8 cellular contexts compared by ENCODE assay signal in the genomic region with DNA sequence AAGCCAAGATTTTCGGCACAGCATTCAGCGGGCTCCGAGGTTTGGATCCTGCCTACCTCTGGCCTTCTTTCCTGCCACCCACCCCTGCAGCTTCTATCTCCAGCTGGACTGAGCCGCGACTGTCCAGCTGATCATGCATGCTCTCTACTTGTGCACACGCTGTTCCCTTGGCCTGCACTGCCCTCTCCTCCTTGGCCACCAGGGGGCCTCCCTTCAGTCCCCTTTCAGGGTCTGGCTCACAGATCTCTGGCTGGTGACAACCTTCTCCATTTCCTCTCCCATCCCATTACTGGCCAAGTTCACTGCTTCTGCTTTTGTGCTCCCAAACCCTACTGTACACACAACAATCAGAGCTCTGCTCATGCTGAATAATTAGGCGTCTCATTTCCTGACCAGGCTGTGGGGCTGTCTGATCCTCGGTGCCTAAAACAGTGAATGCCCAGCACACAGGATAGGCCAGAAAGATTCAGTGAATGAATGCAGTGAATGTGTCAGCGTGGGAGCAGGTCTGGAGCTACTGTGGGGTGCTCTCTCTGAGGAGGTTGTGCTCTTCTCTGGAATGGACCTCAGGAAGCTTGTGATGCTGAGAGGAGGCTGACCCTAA.
DNase-seq lines count a peak whose midpoint lies in the region; ATAC-seq, FAIRE-seq and TF ChIP-seq lines count a peak whose summit lies in the region.

No MANE protein-coding gene starts in this region.

- peak; percentile 55 for TF ChIP-seq CTCF in A549 (IDR thresholded peaks at IDR 0.05)
- TF ChIP-seq CTCF in GM12874 (IDR thresholded peaks at IDR 0.05; ENCODE audit: insufficient read depth, low read depth, low read length) = peak; percentile 96
- TF ChIP-seq CTCF in esophagus muscularis mucosa (IDR thresholded peaks at IDR 0.05) = peak; percentile 70 to 89 (median 75)
- peak; percentile 59 for TF ChIP-seq CTCF in neural cell (IDR thresholded peaks at IDR 0.05; ENCODE audit: poor library complexity, severe bottlenecking)

- no peaks in the 10 kb centered on the region for H3K27me3 ChIP-seq in esophagus muscularis mucosa
- H3K27me3 ChIP-seq in neural cell (ENCODE audit: insufficient read depth, low read depth, low read length) = no peaks in the 10 kb centered on the region

- DNase-seq in A549 (ENCODE audit: low read depth in 1 of 2, low spot score in 1 of 2) (peak; percentile 20 to 52), NCI-H1105 (lab: John Stamatoyannopoulos, UW) (peak; percentile 27), UCSD-AML1 (lab: John Stamatoyannopoulos, UW; ENCODE audit: unreplicated experiment) (peak; percentile 58), esophagus muscularis mucosa (ENCODE audit: extremely low spot score) (peak; percentile 93), NCI-H128 (lab: John Stamatoyannopoulos, UW; ENCODE audit: unreplicated experiment) (no peak)

- peaks cover 17% of the 10 kb centered on the region; the same call in 2 of the 3 replicates for H3K4me1 ChIP-seq in A549
- H3K4me1 ChIP-seq in esophagus muscularis mucosa = peaks cover 24 to 62% (median 56%) of the 10 kb centered on the region in 4 donors

- no peak overlapping the region for H3K27ac ChIP-seq in A549
- H3K27ac ChIP-seq in esophagus muscularis mucosa (replicated peaks in 1 of 4) = peak overlapping the region in 3 of 4 donors; percentile 20 to 76 (median 25)
- no peak overlapping the region for H3K27ac ChIP-seq in neural cell (ENCODE audit: low read length)

- H3K36me3 ChIP-seq in esophagus muscularis mucosa (no peaks in the 10 kb centered on the region), neural cell (ENCODE audit: insufficient read depth, low read length) (peaks cover 16% of the 10 kb centered on the region)

- H3K9ac ChIP-seq in neural cell (ENCODE audit: low read length) = no peak overlapping the region

- no peak overlapping the region for H2AFZ ChIP-seq in neural cell (ENCODE audit: low read depth, low read length)

- CTCF ChIA-PET in A549 (lab: Yijun Ruan, JAX) = interaction anchor here (0.5 to 2.3 kb wide), 15 partner anchors 9 to 1899 kb away, joined by 3 to 14 read pairs (median 4); no protein-coding TSS in a partner anchor

- H3K9me2 ChIP-seq in neural cell (ENCODE audit: insufficient read depth, low read length) = no peaks in the 10 kb centered on the region

- H3F3A ChIP-seq in neural cell (ENCODE audit: insufficient read depth, low read length, poor library complexity, severe bottlenecking) = no peaks in the 10 kb centered on the region

- FAIRE-seq in A549 (lab: Jason Lieb, UNC) = no peak

- TF ChIP-seq POLR2A in A549 (IDR thresholded peaks at IDR 0.05; ENCODE audit: low read length) = no peak
- no peak for TF ChIP-seq POLR2A in esophagus muscularis mucosa (IDR thresholded peaks at IDR 0.05; ENCODE audit: low read depth)

- ATAC-seq in A549 (peak; percentile 78 to 97), HG02642 (IDR thresholded peaks at IDR 0.05; ENCODE audit: poor library complexity, unreplicated experiment) (peak; percentile 95)

- 30% methylated on average over 9 of the region's 9 CpGs for WGBS in A549 (ENCODE audit: missing lambda C conversion rate)
- 60% methylated on average over 9 of the region's 9 CpGs for WGBS in esophagus muscularis mucosa

- H3K4me2 ChIP-seq in A549 (no peak overlapping the region), neural cell (ENCODE audit: low read length) (no peak overlapping the region)

- H3K4me3 ChIP-seq in A549 = no peak overlapping the region
- no peak overlapping the region for H3K4me3 ChIP-seq in esophagus muscularis mucosa
- H3K4me3 ChIP-seq in neural cell (ENCODE audit: low read length) = no peak overlapping the region

- intact Hi-C loops in esophagus muscularis mucosa (cut with DNase I) = loop anchor here (10.0 kb wide), 2 partner anchors 154 to 156 kb away; no protein-coding TSS in a partner anchor

- no peaks in the 10 kb centered on the region for H3K9me3 ChIP-seq in A549
- no peaks in the 10 kb centered on the region for H3K9me3 ChIP-seq in esophagus muscularis mucosa
- no peaks in the 10 kb centered on the region for H3K9me3 ChIP-seq in neural cell (ENCODE audit: low read length)

- TF ChIP-seq EP300 in A549 (IDR thresholded peaks at IDR 0.05) = no peak
- TF ChIP-seq EP300 in esophagus muscularis mucosa (IDR thresholded peaks at IDR 0.05) = no peak
- TF ChIP-seq EP300 in neural cell (conservative IDR thresholded peaks at IDR 0.05; ENCODE audit: poor library complexity, severe bottlenecking) = no peak

- peak; percentile 51 to 59 for TF ChIP-seq RAD21 in A549 (conservative IDR thresholded peaks at IDR 0.05 in 1 of 2, IDR thresholded peaks at IDR 0.05 in 1 of 2)
- TF ChIP-seq RAD21 in neural cell (conservative IDR thresholded peaks at IDR 0.05) = peak; percentile 53

- POLR2A ChIA-PET in A549 (lab: Yijun Ruan, JAX) = no interaction called here

- no peaks in the 10 kb centered on the region for H3K79me2 ChIP-seq in neural cell (replicated peaks; ENCODE audit: insufficient read depth, low read length)

- H4K20me1 ChIP-seq in neural cell (ENCODE audit: insufficient read depth) = no peaks in the 10 kb centered on the region

TF ChIP-seq in A549, 52 proteins besides CTCF, POLR2A, EP300 and RAD21:
- TF ChIP-seq HDAC2 (IDR thresholded peaks at IDR 0.05) (no peak), FOSB (CRISPR knock-in tag; IDR thresholded peaks at IDR 0.05) (no peak), SMC3 (IDR thresholded peaks at IDR 0.05) (peak; percentile 64), CBX2 (IDR thresholded peaks at IDR 0.05; ENCODE audit: borderline replicate concordance, low read depth) (no peak)
- TF ChIP-seq, protein P1, sequence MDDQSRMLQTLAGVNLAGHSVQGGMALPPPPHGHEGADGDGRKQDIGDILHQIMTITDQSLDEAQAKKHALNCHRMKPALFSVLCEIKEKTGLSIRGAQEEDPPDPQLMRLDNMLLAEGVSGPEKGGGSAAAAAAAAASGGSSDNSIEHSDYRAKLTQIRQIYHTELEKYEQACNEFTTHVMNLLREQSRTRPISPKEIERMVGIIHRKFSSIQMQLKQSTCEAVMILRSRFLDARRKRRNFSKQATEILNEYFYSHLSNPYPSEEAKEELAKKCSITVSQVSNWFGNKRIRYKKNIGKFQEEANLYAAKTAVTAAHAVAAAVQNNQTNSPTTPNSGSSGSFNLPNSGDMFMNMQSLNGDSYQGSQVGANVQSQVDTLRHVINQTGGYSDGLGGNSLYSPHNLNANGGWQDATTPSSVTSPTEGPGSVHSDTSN (IDR thresholded peaks at IDR 0.05) = no peak

TF ChIP-seq in neural cell, 6 proteins besides CTCF, POLR2A, EP300 and RAD21:
- TF ChIP-seq POLR2AphosphoS5 (IDR thresholded peaks at IDR 0.05) (no peak), SMC3 (conservative IDR thresholded peaks at IDR 0.05; ENCODE audit: poor library complexity) (peak; percentile 62), TAF1 (IDR thresholded peaks at IDR 0.05; ENCODE audit: low read depth) (no peak), MXI1 (conservative IDR thresholded peaks at IDR 0.05; ENCODE audit: poor library complexity, severe bottlenecking) (no peak)
- TF ChIP-seq, protein P2, sequence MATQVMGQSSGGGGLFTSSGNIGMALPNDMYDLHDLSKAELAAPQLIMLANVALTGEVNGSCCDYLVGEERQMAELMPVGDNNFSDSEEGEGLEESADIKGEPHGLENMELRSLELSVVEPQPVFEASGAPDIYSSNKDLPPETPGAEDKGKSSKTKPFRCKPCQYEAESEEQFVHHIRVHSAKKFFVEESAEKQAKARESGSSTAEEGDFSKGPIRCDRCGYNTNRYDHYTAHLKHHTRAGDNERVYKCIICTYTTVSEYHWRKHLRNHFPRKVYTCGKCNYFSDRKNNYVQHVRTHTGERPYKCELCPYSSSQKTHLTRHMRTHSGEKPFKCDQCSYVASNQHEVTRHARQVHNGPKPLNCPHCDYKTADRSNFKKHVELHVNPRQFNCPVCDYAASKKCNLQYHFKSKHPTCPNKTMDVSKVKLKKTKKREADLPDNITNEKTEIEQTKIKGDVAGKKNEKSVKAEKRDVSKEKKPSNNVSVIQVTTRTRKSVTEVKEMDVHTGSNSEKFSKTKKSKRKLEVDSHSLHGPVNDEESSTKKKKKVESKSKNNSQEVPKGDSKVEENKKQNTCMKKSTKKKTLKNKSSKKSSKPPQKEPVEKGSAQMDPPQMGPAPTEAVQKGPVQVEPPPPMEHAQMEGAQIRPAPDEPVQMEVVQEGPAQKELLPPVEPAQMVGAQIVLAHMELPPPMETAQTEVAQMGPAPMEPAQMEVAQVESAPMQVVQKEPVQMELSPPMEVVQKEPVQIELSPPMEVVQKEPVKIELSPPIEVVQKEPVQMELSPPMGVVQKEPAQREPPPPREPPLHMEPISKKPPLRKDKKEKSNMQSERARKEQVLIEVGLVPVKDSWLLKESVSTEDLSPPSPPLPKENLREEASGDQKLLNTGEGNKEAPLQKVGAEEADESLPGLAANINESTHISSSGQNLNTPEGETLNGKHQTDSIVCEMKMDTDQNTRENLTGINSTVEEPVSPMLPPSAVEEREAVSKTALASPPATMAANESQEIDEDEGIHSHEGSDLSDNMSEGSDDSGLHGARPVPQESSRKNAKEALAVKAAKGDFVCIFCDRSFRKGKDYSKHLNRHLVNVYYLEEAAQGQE (IDR thresholded peaks at IDR 0.05; ENCODE audit: borderline replicate concordance) = no peak
TF ChIP-seq in neural cell: peak in this region for 1.

Comparison
In these comparisons a context has a peak if more than half of its experiments do, and no peak if none do; other contexts are left out.
1. H3K27ac ChIP-seq: peak in esophagus muscularis mucosa (3 of 4); none in A549 (0 of 2) and neural cell (single experiment).
2. Peak in every context shown above with its lines, with median percentiles within 50 percentile points of each other: CTCF ChIP-seq.